In the genomic region with DNA sequence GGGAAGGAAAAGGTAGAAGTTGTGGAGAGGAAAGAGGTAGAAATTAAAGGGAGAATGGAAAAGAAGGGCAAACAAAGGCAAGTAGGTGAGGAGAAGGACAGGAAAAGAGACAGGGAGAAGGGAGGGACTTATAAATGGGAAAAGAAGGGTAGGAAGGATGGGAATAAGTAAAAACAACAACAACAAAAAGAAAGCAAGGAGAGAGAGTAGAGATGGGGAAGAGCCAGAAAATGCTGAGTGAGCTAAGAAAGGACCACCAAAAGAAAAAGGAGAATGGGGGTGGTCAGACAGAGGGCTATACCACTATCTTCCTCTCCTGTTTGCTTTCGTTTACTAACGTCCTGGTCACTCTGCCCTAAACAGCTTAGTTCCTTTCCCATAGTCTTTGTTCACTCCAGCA, we compare ENCODE assay signal across 25 cellular contexts. TPM values are rescaled to one million over a fixed set of nuclear protein-coding genes. Genes with fewer than 3 reads are reported as not detected.
A peak's percentile ranks its signal among the peaks of the same experiment; 100 is the strongest.
DNase-seq lines count a peak whose midpoint lies in the region; ATAC-seq, FAIRE-seq and TF ChIP-seq lines count a peak whose summit lies in the region.
"Had no signal": no experiment of that assay in that cellular context is flagged by ENCODE, and none has a peak within 500 bp of the region (broad histone marks: within the 10 kb centered on the region; RNA-seq: fewer than 3 reads in every experiment).

No MANE protein-coding gene starts in this region.

- H3K36me3 ChIP-seq in DND-41 (ENCODE audit: insufficient read depth, low read length): no peaks in the 10 kb centered on the region; the same call in 1 of the 2 replicates
- H3K36me3 ChIP-seq: ovary had no signal

- no peak for DNase-seq in activated CD4-positive, alpha-beta T cell treated with anti-CD3 and anti-CD28 coated beads for 36 hours
- no peak for DNase-seq in activated CD4-positive, alpha-beta T cell treated with anti-CD3 and anti-CD28 coated beads, Interleukin-2, amount 50 U/mL, for 4 hours
- DNase-seq in DND-41: no peak
- no peak for DNase-seq in activated T-helper 2 cell treated with anti-CD3 and anti-CD28 coated beads, Interferon-gamma antibody, Interleukin-2, Interleukin-4, amounts not matched to agents 10 μg/mL and 5 μg/mL and 100 μg/mL, durations not matched to agents 14 hours and 24 hours and 36 hours (ENCODE audit: low spot score)
- DNase-seq in mesothelial cell of epicardium (ENCODE audit: low spot score in 2 of 2, unreplicated experiment in 2 of 2): no peak
- DNase-seq in frontal cortex (ENCODE audit: low spot score in 2 of 2): no peak
- DNase-seq in NK-92 treated with Interleukin-12 subunit alpha and Interleukin-12 subunit beta, amount 100 ng/mL, for 24 hours (lab: John Stamatoyannopoulos, UW): no peak
- DNase-seq: activated CD8-positive, alpha-beta T cell treated with anti-CD3 and anti-CD28 coated beads for 36 hours; body of pancreas; DMS 273 treated with DMSO at 0.1 percent for 48 hours; heart left ventricle; NCI-H1694; NCI-H748 treated with DMSO at 0.1 percent for 48 hours; ovary; SIG-M5; WERI-Rb-1 had no signal

- peaks cover 36% of the 10 kb centered on the region for H3K4me1 ChIP-seq in DND-41 (ENCODE audit: insufficient read depth, low read length)

- peaks cover 38% of the 10 kb centered on the region for H3K79me2 ChIP-seq in DND-41 (ENCODE audit: insufficient read depth, low read length)

- intact Hi-C loops in activated CD4-positive, alpha-beta T cell treated with anti-CD3 and anti-CD28 coated beads for 36 hours (cut with DNase I, micrococcal nuclease): loop anchor here in 1 of 2 experiments (5.0 to 10.0 kb wide), 3 partner anchors 615 to 1140 kb away; a partner anchor contains a TSS
- intact Hi-C loops in activated T-helper 2 cell treated with anti-CD3 and anti-CD28 coated beads, Interferon-gamma antibody, Interleukin-2, Interleukin-4, amounts not matched to agents 10 μg/mL and 5 μg/mL and 100 μg/mL, durations not matched to agents 14 hours and 24 hours and 36 hours (cut with micrococcal nuclease): no loop called here

- TF ChIP-seq CTCF in DND-41 (IDR thresholded peaks at IDR 0.05; ENCODE audit: borderline replicate concordance, extremely low read depth, low read length, poor library complexity, severe bottlenecking) (no peak), mesothelial cell of epicardium (IDR thresholded peaks at IDR 0.05; ENCODE audit: unreplicated experiment) (no peak)

- peak overlapping the region; percentile 80; the same call in 1 of the 2 replicates for H3K4me2 ChIP-seq in DND-41 (ENCODE audit: insufficient read depth, low read length)

- no peak overlapping the region for H3K4me3 Mint-ChIP-seq in activated CD4-positive, alpha-beta T cell treated with anti-CD3 and anti-CD28 coated beads for 36 hours
- H3K4me3 Mint-ChIP-seq in activated T-helper 2 cell treated with anti-CD3 and anti-CD28 coated beads, Interferon-gamma antibody, Interleukin-2, Interleukin-4, amounts not matched to agents 10 μg/mL and 5 μg/mL and 100 μg/mL, durations not matched to agents 14 hours and 24 hours and 36 hours (ENCODE audit: low read depth): peak overlapping the region; percentile 22
- no peak overlapping the region for H3K4me3 Mint-ChIP-seq in mesothelial cell of epicardium
- H3K4me3 Mint-ChIP-seq: activated CD8-positive, alpha-beta T cell treated with anti-CD3 and anti-CD28 coated beads for 36 hours; T-helper 1 cell treated with Interleukin-12 subunit alpha and Interleukin-12 subunit beta and Interleukin-4 antibody, amounts not matched to agents 30 μg/mL and 1 μg/mL, for 36 hours had no signal

- no peaks in the 10 kb centered on the region for H3K27me3 Mint-ChIP-seq in activated CD4-positive, alpha-beta T cell treated with anti-CD3 and anti-CD28 coated beads for 36 hours
- no peaks in the 10 kb centered on the region for H3K27me3 Mint-ChIP-seq in activated T-helper 2 cell treated with anti-CD3 and anti-CD28 coated beads, Interferon-gamma antibody, Interleukin-2, Interleukin-4, amounts not matched to agents 10 μg/mL and 5 μg/mL and 100 μg/mL, durations not matched to agents 14 hours and 24 hours and 36 hours (ENCODE audit: low read depth)
- H3K27me3 Mint-ChIP-seq in mesothelial cell of epicardium (ENCODE audit: low read depth): no peaks in the 10 kb centered on the region
- H3K27me3 Mint-ChIP-seq: activated CD8-positive, alpha-beta T cell treated with anti-CD3 and anti-CD28 coated beads for 36 hours had no signal

- no peak overlapping the region for H3K9ac ChIP-seq in DND-41 (ENCODE audit: low read depth, low read length)

- H3K36me3 Mint-ChIP-seq in activated CD4-positive, alpha-beta T cell treated with anti-CD3 and anti-CD28 coated beads for 36 hours (ENCODE audit: low read depth): peaks cover 2% of the 10 kb centered on the region
- H3K36me3 Mint-ChIP-seq in activated T-helper 2 cell treated with anti-CD3 and anti-CD28 coated beads, Interferon-gamma antibody, Interleukin-2, Interleukin-4, amounts not matched to agents 10 μg/mL and 5 μg/mL and 100 μg/mL, durations not matched to agents 14 hours and 24 hours and 36 hours (ENCODE audit: low read depth): peaks cover 13% of the 10 kb centered on the region
- no peaks in the 10 kb centered on the region for H3K36me3 Mint-ChIP-seq in mesothelial cell of epicardium

- H3K27me3 ChIP-seq in DND-41 (ENCODE audit: insufficient read depth, low read length, poor library complexity): no peaks in the 10 kb centered on the region
- H3K27me3 ChIP-seq: body of pancreas, heart left ventricle, ovary had no signal

- no peak for FAIRE-seq in frontal cortex (lab: Jason Lieb, UNC)
- FAIRE-seq: A204.1, colon, G401.6, islet of Langerhans had no signal

- no peaks in the 10 kb centered on the region for H3K9me3 ChIP-seq in DND-41 (ENCODE audit: insufficient read depth, low read length, severe bottlenecking)
- H3K9me3 ChIP-seq: body of pancreas, heart left ventricle, ovary had no signal

- CTCF ChIA-PET in activated CD4-positive, alpha-beta T cell treated with anti-CD3 and anti-CD28 coated beads for 36 hours (lab: Charles Lee): interaction anchor here (0.6 to 1.2 kb wide), 3 partner anchors 10 to 18 kb away, joined by 3 to 4 read pairs (median 3); a partner anchor contains a TSS

- H2AFZ ChIP-seq in DND-41 (ENCODE audit: low read depth, low read length): no peak overlapping the region

- POLR2A ChIA-PET in activated CD4-positive, alpha-beta T cell treated with anti-CD3 and anti-CD28 coated beads for 36 hours (lab: Charles Lee): interaction anchor here (3.7 kb wide), 1 partner anchor 18 kb away, joined by 31 read pairs; a partner anchor contains a TSS

- H3K4me3 ChIP-seq in DND-41 (ENCODE audit: low read depth in 1 of 2, low read length in 2 of 2): no peak overlapping the region
- H3K4me3 ChIP-seq: body of pancreas, lung, ovary had no signal

- peaks cover 20% of the 10 kb centered on the region for H3K4me1 Mint-ChIP-seq in activated CD4-positive, alpha-beta T cell treated with anti-CD3 and anti-CD28 coated beads for 36 hours
- peaks cover 8% of the 10 kb centered on the region for H3K4me1 Mint-ChIP-seq in activated T-helper 2 cell treated with anti-CD3 and anti-CD28 coated beads, Interferon-gamma antibody, Interleukin-2, Interleukin-4, amounts not matched to agents 10 μg/mL and 5 μg/mL and 100 μg/mL, durations not matched to agents 14 hours and 24 hours and 36 hours (ENCODE audit: low read depth)
- peaks cover 12% of the 10 kb centered on the region for H3K4me1 Mint-ChIP-seq in mesothelial cell of epicardium

- H3K27ac Mint-ChIP-seq in activated CD4-positive, alpha-beta T cell treated with anti-CD3 and anti-CD28 coated beads for 36 hours: peak overlapping the region; percentile 25
- H3K27ac Mint-ChIP-seq in activated T-helper 2 cell treated with anti-CD3 and anti-CD28 coated beads, Interferon-gamma antibody, Interleukin-2, Interleukin-4, amounts not matched to agents 10 μg/mL and 5 μg/mL and 100 μg/mL, durations not matched to agents 14 hours and 24 hours and 36 hours: no peak overlapping the region
- peak overlapping the region; percentile 47 for H3K27ac Mint-ChIP-seq in mesothelial cell of epicardium
- H3K27ac Mint-ChIP-seq: activated CD8-positive, alpha-beta T cell treated with anti-CD3 and anti-CD28 coated beads for 36 hours; T-helper 1 cell treated with Interleukin-12 subunit alpha and Interleukin-12 subunit beta and Interleukin-4 antibody, amounts not matched to agents 30 μg/mL and 1 μg/mL, for 36 hours had no signal

- peaks cover 3% of the 10 kb centered on the region; the same call in 1 of the 2 replicates for H4K20me1 ChIP-seq in DND-41 (ENCODE audit: insufficient read depth, low read length)

- H3K27ac ChIP-seq in DND-41 (ENCODE audit: low read length): no peak overlapping the region

- H3K9me3 Mint-ChIP-seq in activated CD4-positive, alpha-beta T cell treated with anti-CD3 and anti-CD28 coated beads for 36 hours (ENCODE audit: low read depth): no peaks in the 10 kb centered on the region
- no peaks in the 10 kb centered on the region for H3K9me3 Mint-ChIP-seq in activated T-helper 2 cell treated with anti-CD3 and anti-CD28 coated beads, Interferon-gamma antibody, Interleukin-2, Interleukin-4, amounts not matched to agents 10 μg/mL and 5 μg/mL and 100 μg/mL, durations not matched to agents 14 hours and 24 hours and 36 hours
- H3K9me3 Mint-ChIP-seq in mesothelial cell of epicardium: no peaks in the 10 kb centered on the region
- H3K9me3 Mint-ChIP-seq: activated CD8-positive, alpha-beta T cell treated with anti-CD3 and anti-CD28 coated beads for 36 hours; activated naive CD4-positive, alpha-beta T cell treated with anti-CD3 and anti-CD28 coated beads, Interleukin-2, amount 50 U/mL, for 72 hours; T-helper 1 cell treated with Interleukin-12 subunit alpha and Interleukin-12 subunit beta and Interleukin-4 antibody, amounts not matched to agents 30 μg/mL and 1 μg/mL, for 36 hours had no signal

- no peak for ATAC-seq in activated CD4-positive, alpha-beta T cell treated with anti-CD3 and anti-CD28 coated beads for 36 hours
- no peak for ATAC-seq in DND-41 (ENCODE audit: insufficient read depth, low read depth)
- no peak for ATAC-seq in HG02763 (IDR thresholded peaks at IDR 0.05; ENCODE audit: unreplicated experiment)
- ATAC-seq: activated CD8-positive, alpha-beta T cell treated with anti-CD3 and anti-CD28 coated beads for 36 hours; activated naive CD4-positive, alpha-beta T cell treated with anti-CD3 and anti-CD28 coated beads, Interleukin-2, amount 50 U/mL, for 72 hours; body of pancreas; heart left ventricle; sciatic nerve had no signal

RNA-seq across cellular contexts. Expression of a gene that starts 1.7 kb away (rescaled TPM):
- 100 to 1,000 TPM in 1 of 2 experiments, 10 to 100 TPM in 1; 97.7 to 134 TPM for total RNA-seq in activated CD4-positive, alpha-beta T cell treated with anti-CD3 and anti-CD28 coated beads for 36 hours
- 105 and 109 TPM in 2 replicates for total RNA-seq in activated T-helper 2 cell treated with anti-CD3 and anti-CD28 coated beads, Interferon-gamma antibody, Interleukin-2, Interleukin-4, amounts not matched to agents 10 μg/mL and 5 μg/mL and 100 μg/mL, durations not matched to agents 14 hours and 24 hours and 36 hours
- total RNA-seq in mesothelial cell of epicardium (36.9 to 41.2 TPM (median 39.2 TPM) in 3 replicates), frontal cortex (150 TPM)

RNA-seq across cellular contexts. Expression of a gene that starts 17.9 kb away (rescaled TPM):
- total RNA-seq in activated CD4-positive, alpha-beta T cell treated with anti-CD3 and anti-CD28 coated beads for 36 hours: 10 to 100 TPM; 33.9 to 36.0 TPM
- total RNA-seq in activated T-helper 2 cell treated with anti-CD3 and anti-CD28 coated beads, Interferon-gamma antibody, Interleukin-2, Interleukin-4, amounts not matched to agents 10 μg/mL and 5 μg/mL and 100 μg/mL, durations not matched to agents 14 hours and 24 hours and 36 hours: 24.8 and 27.6 TPM in 2 replicates
- total RNA-seq in mesothelial cell of epicardium (10.2 to 12.4 TPM (median 12.3 TPM) in 3 replicates), frontal cortex (7.7 TPM)
